16 cellular contexts compared by ENCODE assay signal in the genomic region with DNA sequence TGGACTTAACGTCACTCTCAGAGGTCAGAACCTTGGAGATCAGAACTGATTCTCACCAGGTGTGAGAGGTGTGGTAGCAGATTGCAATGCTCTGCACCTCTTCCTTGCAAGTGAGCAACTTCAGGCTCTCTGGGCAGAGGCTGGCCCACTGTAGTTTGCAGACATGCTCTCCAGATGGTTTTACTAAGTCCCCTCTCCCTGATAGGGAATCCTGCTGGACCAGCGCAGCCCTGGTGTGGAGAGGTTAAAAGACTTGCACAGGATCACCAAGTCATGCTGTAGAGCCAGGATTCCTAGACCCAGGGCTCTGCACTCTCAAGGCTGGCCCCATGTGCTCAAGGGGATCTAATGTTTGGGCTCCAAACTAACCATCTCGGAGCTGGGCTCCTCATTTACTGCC.
"Had no signal": no experiment of that assay in that cellular context is flagged by ENCODE, and none has a peak within 500 bp of the region (broad histone marks: within the 10 kb centered on the region; RNA-seq: fewer than 3 reads in every experiment).

No MANE protein-coding gene starts in this region.

- H3K9me3 ChIP-seq: body of pancreas, left ventricle myocardium inferior, tibial nerve, vagina had no signal

- H3K9me3 Mint-ChIP-seq: activated CD4-positive, alpha-beta T cell treated with anti-CD3 and anti-CD28 coated beads, Interleukin-2, amount 10 ng/mL, durations not matched to agents 7 days and 5 days had no signal

- H2AFZ ChIP-seq: parathyroid adenoma had no signal

- H3K27ac Mint-ChIP-seq: activated CD4-positive, alpha-beta T cell treated with anti-CD3 and anti-CD28 coated beads, Interleukin-2, amount 10 ng/mL, durations not matched to agents 7 days and 5 days had no signal

- H3K27me3 Mint-ChIP-seq: activated CD4-positive, alpha-beta T cell treated with anti-CD3 and anti-CD28 coated beads, Interleukin-2, amount 10 ng/mL, durations not matched to agents 7 days and 5 days had no signal

- H3K9ac ChIP-seq: parathyroid adenoma had no signal

- H3K27me3 ChIP-seq: body of pancreas, tibial nerve, vagina had no signal

- H3K27ac ChIP-seq: body of pancreas, coronary artery, left ventricle myocardium inferior, parathyroid adenoma, tibial nerve, vagina had no signal

- H3K4me1 ChIP-seq: body of pancreas, left ventricle myocardium inferior, parathyroid adenoma, tibial nerve, vagina had no signal

- H3K4me3 Mint-ChIP-seq: activated CD4-positive, alpha-beta T cell treated with anti-CD3 and anti-CD28 coated beads, Interleukin-2, amount 10 ng/mL, durations not matched to agents 7 days and 5 days had no signal

- H3K4me3 ChIP-seq: body of pancreas, coronary artery, left ventricle myocardium inferior, tibial nerve, vagina had no signal

- ATAC-seq: body of pancreas had no signal

- H3K79me2 ChIP-seq: parathyroid adenoma had no signal

- DNase-seq: activated CD4-positive, alpha-beta T cell treated with anti-CD3 and anti-CD28 coated beads, Interleukin-2, amount 10 ng/mL, durations not matched to agents 7 days and 5 days; activated gamma-delta T cell treated with Interleukin-2 at 50 U/mL for 16 hours; amniotic stem cell; body of pancreas; central memory CD4-positive, alpha-beta T cell; effector CD4-positive, alpha-beta T cell; kidney; left ventricle myocardium inferior; mesendoderm; retina; stimulated activated CD4-positive, alpha-beta T cell treated with anti-CD3 and anti-CD28 coated beads, Interleukin-4, amount 100 ng/mL, for 4 hours; T-helper 1 cell had no signal
